In genomic region chr22:49031746-49032330, GRCh38 we compare ENCODE assay signal across 38 cellular contexts.
"Had no signal": no experiment of that assay in that cellular context is flagged by ENCODE, and none has a peak within 500 bp of the region (broad histone marks: within the 10 kb centered on the region; RNA-seq: fewer than 3 reads in every experiment).

No MANE protein-coding gene starts in this region.

- H3K36me3 ChIP-seq: adrenal gland, ascending aorta, breast epithelium, cardiac muscle cell, esophagus muscularis mucosa, gastrocnemius medialis had no signal

- H3K4me1 Mint-ChIP-seq: activated CD4-positive, alpha-beta T cell treated with anti-CD3 and anti-CD28 coated beads for 36 hours; activated CD4-positive, alpha-beta T cell treated with anti-CD3 and anti-CD28 coated beads, Interleukin-2, amount 10 ng/mL, durations not matched to agents 24 days and 14 days; activated CD8-positive, alpha-beta memory T cell treated with anti-CD3 and anti-CD28 coated beads, Interleukin-2, amount 10 ng/mL, durations not matched to agents 7 days and 5 days; activated naive CD4-positive, alpha-beta T cell treated with anti-CD3 and anti-CD28 coated beads, Interleukin-2, amount 50 U/mL, for 24 hours; activated naive CD8-positive, alpha-beta T cell treated with anti-CD3 and anti-CD28 coated beads for 36 hours; activated naive CD8-positive, alpha-beta T cell treated with anti-CD3 and anti-CD28 coated beads, Interleukin-2, amount 50 U/mL, for 24 hours; central memory CD8-positive, alpha-beta T cell had no signal

- H3K27me3 ChIP-seq: adrenal gland, ascending aorta, cardiac muscle cell, foreskin keratinocyte had no signal

- FAIRE-seq: colon had no signal

- H3K4me3 ChIP-seq: adrenal gland, ascending aorta, breast epithelium, cardiac muscle cell, esophagus muscularis mucosa, gastrocnemius medialis had no signal

- H3K36me3 Mint-ChIP-seq: activated CD4-positive, alpha-beta memory T cell treated with anti-CD3 and anti-CD28 coated beads for 36 hours; activated CD8-positive, alpha-beta memory T cell treated with anti-CD3 and anti-CD28 coated beads, Interleukin-2, amount 10 ng/mL, durations not matched to agents 7 days and 5 days; activated naive CD4-positive, alpha-beta T cell treated with anti-CD3 and anti-CD28 coated beads, Interleukin-2, amount 50 U/mL, for 24 hours; activated naive CD8-positive, alpha-beta T cell treated with anti-CD3 and anti-CD28 coated beads for 36 hours; brain had no signal

- H3K9me3 ChIP-seq: adrenal gland, ascending aorta, breast epithelium, esophagus muscularis mucosa, gastrocnemius medialis had no signal

- ATAC-seq: activated CD4-positive, alpha-beta T cell treated with anti-CD3 and anti-CD28 coated beads for 36 hours; activated CD8-positive, alpha-beta memory T cell treated with anti-CD3 and anti-CD28 coated beads, Interleukin-2, amount 10 ng/mL, durations not matched to agents 7 days and 5 days; activated CD8-positive, alpha-beta T cell treated with anti-CD3 and anti-CD28 coated beads, Interleukin-2, amount 10 ng/mL, durations not matched to agents 7 days and 5 days; activated naive CD8-positive, alpha-beta T cell treated with anti-CD3 and anti-CD28 coated beads, Interleukin-2, amount 50 U/mL, for 24 hours; effector memory CD8-positive, alpha-beta T cell; foreskin keratinocyte; gastrocnemius medialis; T-helper 17 cell had no signal

- H3K4me1 ChIP-seq: adrenal gland, ascending aorta, breast epithelium, esophagus muscularis mucosa, foreskin keratinocyte, gastrocnemius medialis had no signal

- H3K4me3 Mint-ChIP-seq: activated CD4-positive, alpha-beta memory T cell treated with anti-CD3 and anti-CD28 coated beads for 36 hours; activated CD4-positive, alpha-beta T cell treated with anti-CD3 and anti-CD28 coated beads for 36 hours; activated CD4-positive, alpha-beta T cell treated with anti-CD3 and anti-CD28 coated beads, Interleukin-2, amount 10 ng/mL, durations not matched to agents 24 days and 14 days; activated CD8-positive, alpha-beta memory T cell treated with anti-CD3 and anti-CD28 coated beads, Interleukin-2, amount 10 ng/mL, durations not matched to agents 7 days and 5 days; activated CD8-positive, alpha-beta T cell treated with anti-CD3 and anti-CD28 coated beads, Interleukin-2, amount 10 ng/mL, durations not matched to agents 7 days and 5 days; activated naive CD4-positive, alpha-beta T cell treated with anti-CD3 and anti-CD28 coated beads for 36 hours; activated naive CD4-positive, alpha-beta T cell treated with anti-CD3 and anti-CD28 coated beads, Interleukin-2, amount 50 U/mL, for 24 hours; activated naive CD8-positive, alpha-beta T cell treated with anti-CD3 and anti-CD28 coated beads for 36 hours; activated naive CD8-positive, alpha-beta T cell treated with anti-CD3 and anti-CD28 coated beads, Interleukin-2, amount 50 U/mL, for 24 hours; activated T-helper 1 cell treated with anti-CD3 and anti-CD28 coated beads, Interleukin-12 subunit alpha, Interleukin-12 subunit beta, Interleukin-2, Interleukin-4 antibody, amounts not matched to agents 30 ng/mL and 10 ng/mL and 1 ng/mL, durations not matched to agents 14 hours and 24 hours and 36 hours; brain; central memory CD8-positive, alpha-beta T cell; effector memory CD8-positive, alpha-beta T cell; T-helper 17 cell; T-helper 2 cell treated with Interferon-gamma antibody and Interleukin-4, amounts not matched to agents 5 μg/mL and 100 μg/mL, for 36 hours had no signal

- H3K27me3 Mint-ChIP-seq: activated CD4-positive, alpha-beta T cell treated with anti-CD3 and anti-CD28 coated beads, Interleukin-2, amount 10 ng/mL, durations not matched to agents 24 days and 14 days; activated CD8-positive, alpha-beta memory T cell treated with anti-CD3 and anti-CD28 coated beads, Interleukin-2, amount 10 ng/mL, durations not matched to agents 7 days and 5 days; activated naive CD8-positive, alpha-beta T cell treated with anti-CD3 and anti-CD28 coated beads for 36 hours; activated naive CD8-positive, alpha-beta T cell treated with anti-CD3 and anti-CD28 coated beads, Interleukin-2, amount 50 U/mL, for 24 hours had no signal

- H3K27ac Mint-ChIP-seq: activated CD4-positive, alpha-beta memory T cell treated with anti-CD3 and anti-CD28 coated beads for 36 hours; activated CD4-positive, alpha-beta T cell treated with anti-CD3 and anti-CD28 coated beads for 36 hours; activated CD4-positive, alpha-beta T cell treated with anti-CD3 and anti-CD28 coated beads, Interleukin-2, amount 10 ng/mL, durations not matched to agents 24 days and 14 days; activated CD8-positive, alpha-beta memory T cell treated with anti-CD3 and anti-CD28 coated beads, Interleukin-2, amount 10 ng/mL, durations not matched to agents 7 days and 5 days; activated CD8-positive, alpha-beta T cell treated with anti-CD3 and anti-CD28 coated beads, Interleukin-2, amount 10 ng/mL, durations not matched to agents 7 days and 5 days; activated naive CD4-positive, alpha-beta T cell treated with anti-CD3 and anti-CD28 coated beads for 36 hours; activated naive CD4-positive, alpha-beta T cell treated with anti-CD3 and anti-CD28 coated beads, Interleukin-2, amount 50 U/mL, for 24 hours; activated naive CD8-positive, alpha-beta T cell treated with anti-CD3 and anti-CD28 coated beads for 36 hours; activated naive CD8-positive, alpha-beta T cell treated with anti-CD3 and anti-CD28 coated beads, Interleukin-2, amount 50 U/mL, for 24 hours; activated T-helper 1 cell treated with anti-CD3 and anti-CD28 coated beads, Interleukin-12 subunit alpha, Interleukin-12 subunit beta, Interleukin-2, Interleukin-4 antibody, amounts not matched to agents 30 ng/mL and 10 ng/mL and 1 ng/mL, durations not matched to agents 14 hours and 24 hours and 36 hours; activated T-helper 2 cell treated with anti-CD3 and anti-CD28 coated beads, Interferon-gamma antibody, Interleukin-2, Interleukin-4, amounts not matched to agents 10 μg/mL and 5 μg/mL and 100 μg/mL, durations not matched to agents 14 hours and 24 hours and 36 hours; effector memory CD8-positive, alpha-beta T cell; T-helper 17 cell; T-helper 2 cell treated with Interferon-gamma antibody and Interleukin-4, amounts not matched to agents 5 μg/mL and 100 μg/mL, for 36 hours had no signal

- H3K27ac ChIP-seq: adrenal gland, ascending aorta, breast epithelium, cardiac muscle cell, esophagus muscularis mucosa, foreskin keratinocyte, gastrocnemius medialis had no signal

- H3K9me3 Mint-ChIP-seq: activated CD4-positive, alpha-beta T cell treated with anti-CD3 and anti-CD28 coated beads, Interleukin-2, amount 10 ng/mL, durations not matched to agents 24 days and 14 days; activated naive CD4-positive, alpha-beta T cell treated with anti-CD3 and anti-CD28 coated beads for 36 hours; activated naive CD4-positive, alpha-beta T cell treated with anti-CD3 and anti-CD28 coated beads, Interleukin-2, amount 50 U/mL, for 24 hours; activated naive CD8-positive, alpha-beta T cell treated with anti-CD3 and anti-CD28 coated beads for 36 hours; central memory CD8-positive, alpha-beta T cell; effector memory CD8-positive, alpha-beta T cell had no signal

- DNase-seq: activated CD4-positive, alpha-beta memory T cell treated with anti-CD3 and anti-CD28 coated beads for 36 hours; activated CD4-positive, alpha-beta T cell treated with anti-CD3 and anti-CD28 coated beads for 36 hours; activated CD4-positive, alpha-beta T cell treated with anti-CD3 and anti-CD28 coated beads, Interleukin-2, amount 10 ng/mL, durations not matched to agents 24 days and 14 days; activated CD4-positive, CD25-positive, alpha-beta regulatory T cell; activated CD4-positive, CD25-positive, alpha-beta regulatory T cell treated with anti-CD3 and anti-CD28 coated beads, Interleukin-2, amount 50 U/mL, for 72 hours; activated CD8-positive, alpha-beta memory T cell treated with anti-CD3 and anti-CD28 coated beads, Interleukin-2, amount 10 ng/mL, durations not matched to agents 7 days and 5 days; activated CD8-positive, alpha-beta memory T cell treated with anti-CD3 and anti-CD28 coated beads, Interleukin-2, amount 50 U/mL, for 4 hours; activated CD8-positive, alpha-beta T cell treated with anti-CD3 and anti-CD28 coated beads, Interleukin-2, amount 10 ng/mL, durations not matched to agents 7 days and 5 days; activated effector memory CD4-positive, alpha-beta T cell treated with anti-CD3 and anti-CD28 coated beads, Interleukin-2, amount 50 U/mL, for 16 hours; activated naive CD4-positive, alpha-beta T cell treated with anti-CD3 and anti-CD28 coated beads for 36 hours; activated naive CD8-positive, alpha-beta T cell treated with anti-CD3 and anti-CD28 coated beads for 36 hours; activated naive CD8-positive, alpha-beta T cell treated with anti-CD3 and anti-CD28 coated beads, Interleukin-2, amount 50 U/mL, for 24 hours; activated T-cell treated with anti-CD3 and anti-CD28 coated beads, Interleukin-2, amount 50 U/mL, for 1 hour; activated T-cell treated with anti-CD3 and anti-CD28 coated beads, Interleukin-2, amount 50 U/mL, for 48 hours; adrenal gland; amygdala; cortex of kidney; dermis blood vessel endothelial cell; effector CD4-positive, alpha-beta T cell; effector memory CD8-positive, alpha-beta T cell; erythroblast; foreskin keratinocyte; gastrocnemius medialis; glutamatergic neuron; T-helper 1 cell; T-helper 17 cell; T1000 had no signal
